ENCODE assay signal across 22 cellular contexts in genomic region chr7:42479452-42480303, GRCh38.
DNase-seq lines count a peak whose midpoint lies in the region; ATAC-seq, FAIRE-seq and TF ChIP-seq lines count a peak whose summit lies in the region.
"Had no signal": no experiment of that assay in that cellular context is flagged by ENCODE, and none has a peak within 500 bp of the region (broad histone marks: within the 10 kb centered on the region; RNA-seq: fewer than 3 reads in every experiment).

No MANE protein-coding gene starts in this region.

- TF ChIP-seq CTCF in fibroblast of villous mesenchyme (IDR thresholded peaks at IDR 0.05; ENCODE audit: insufficient read depth, low read depth, low read length) (no peak), osteocyte (IDR thresholded peaks at IDR 0.05) (no peak)

- H3K4me1 Mint-ChIP-seq in osteocyte (ENCODE audit: unreplicated experiment) = peaks cover 44% of the 10 kb centered on the region
- H3K4me1 Mint-ChIP-seq: activated CD4-positive, alpha-beta T cell treated with anti-CD3 and anti-CD28 coated beads, Interleukin-2, amount 10 ng/mL, durations not matched to agents 7 days and 5 days; activated naive CD4-positive, alpha-beta T cell treated with anti-CD3 and anti-CD28 coated beads, Interleukin-2, amount 50 U/mL, for 24 hours had no signal

- peak; percentile 37 for DNase-seq in SIG-M5 treated with dmso at 0.1 percent for 504 hours (lab: John Stamatoyannopoulos, UW; ENCODE audit: unreplicated experiment)
- DNase-seq in SIG-M5 (lab: John Stamatoyannopoulos, UW) = no peak
- peak; percentile 95 for DNase-seq in fibroblast of villous mesenchyme (ENCODE audit: low read depth)
- DNase-seq in osteocyte (ENCODE audit: extremely low spot score, unreplicated experiment) = no peak
- peak; percentile 29 for DNase-seq in urothelium cell line (ENCODE audit: low spot score)
- DNase-seq in HTR-8/SVneo (ENCODE audit: insufficient read length, low spot score) = no peak
- no peak for DNase-seq in DMS53 (lab: John Stamatoyannopoulos, UW)
- DNase-seq in activated naive CD4-positive, alpha-beta T cell treated with anti-CD3 and anti-CD28 coated beads, Interleukin-2, amount 50 U/mL, for 72 hours (ENCODE audit: low spot score in 2 of 2) = no peak
- DNase-seq: activated CD4-positive, alpha-beta T cell treated with anti-CD3 and anti-CD28 coated beads, Interleukin-2, amount 10 ng/mL, durations not matched to agents 7 days and 5 days; activated T-cell treated with anti-CD3 and anti-CD28 coated beads, Interleukin-2, amount 50 U/mL, for 1 hour; CD4-positive, alpha-beta T cell; cerebellar nuclear complex; DND-41; endodermal cell; Karpas-422; NCI-H1436 treated with DMSO at 0.1 percent for 48 hours; NCI-H345; posterior cingulate gyrus had no signal

- no peak overlapping the region for H3K4me3 Mint-ChIP-seq in osteocyte (ENCODE audit: unreplicated experiment)
- H3K4me3 Mint-ChIP-seq: activated CD4-positive, alpha-beta T cell treated with anti-CD3 and anti-CD28 coated beads, Interleukin-2, amount 10 ng/mL, durations not matched to agents 7 days and 5 days; activated naive CD4-positive, alpha-beta T cell treated with anti-CD3 and anti-CD28 coated beads, Interleukin-2, amount 50 U/mL, for 24 hours; CD4-positive, alpha-beta T cell; endodermal cell; GM23338 had no signal

- peak overlapping the region; percentile 98 for H3K27ac Mint-ChIP-seq in osteocyte (ENCODE audit: unreplicated experiment)
- no peak overlapping the region for H3K27ac Mint-ChIP-seq in activated naive CD4-positive, alpha-beta T cell treated with anti-CD3 and anti-CD28 coated beads, Interleukin-2, amount 50 U/mL, for 72 hours
- H3K27ac Mint-ChIP-seq: activated CD4-positive, alpha-beta T cell treated with anti-CD3 and anti-CD28 coated beads, Interleukin-2, amount 10 ng/mL, durations not matched to agents 7 days and 5 days; activated naive CD4-positive, alpha-beta T cell treated with anti-CD3 and anti-CD28 coated beads, Interleukin-2, amount 50 U/mL, for 24 hours; CD4-positive, alpha-beta T cell; endodermal cell; GM23338 had no signal

- no peak overlapping the region for H3K4me3 ChIP-seq in fibroblast of villous mesenchyme (ENCODE audit: low read depth, low read length)
- H3K4me3 ChIP-seq: GM23338, SK-N-MC had no signal

- peaks cover 5% of the 10 kb centered on the region for H3K27me3 Mint-ChIP-seq in osteocyte (ENCODE audit: unreplicated experiment)
- H3K27me3 Mint-ChIP-seq: activated CD4-positive, alpha-beta T cell treated with anti-CD3 and anti-CD28 coated beads, Interleukin-2, amount 10 ng/mL, durations not matched to agents 7 days and 5 days; CD4-positive, alpha-beta T cell had no signal

- FAIRE-seq in urothelium cell line (lab: Jason Lieb, UNC) (peak; percentile 50), HTR-8/SVneo (lab: Jason Lieb, UNC) (no peak)
- FAIRE-seq: islet of Langerhans had no signal

- H3K36me3 Mint-ChIP-seq in osteocyte (ENCODE audit: unreplicated experiment) = no peaks in the 10 kb centered on the region
- no peaks in the 10 kb centered on the region for H3K36me3 Mint-ChIP-seq in activated naive CD4-positive, alpha-beta T cell treated with anti-CD3 and anti-CD28 coated beads, Interleukin-2, amount 50 U/mL, for 72 hours
- H3K36me3 Mint-ChIP-seq: activated naive CD4-positive, alpha-beta T cell treated with anti-CD3 and anti-CD28 coated beads, Interleukin-2, amount 50 U/mL, for 24 hours had no signal

- no peaks in the 10 kb centered on the region for H3K9me3 Mint-ChIP-seq in osteocyte (ENCODE audit: unreplicated experiment)
- peaks cover 4 to 17% of the 10 kb centered on the region in 2 donors for H3K9me3 Mint-ChIP-seq in activated naive CD4-positive, alpha-beta T cell treated with anti-CD3 and anti-CD28 coated beads, Interleukin-2, amount 50 U/mL, for 72 hours
- H3K9me3 Mint-ChIP-seq: activated CD4-positive, alpha-beta T cell treated with anti-CD3 and anti-CD28 coated beads, Interleukin-2, amount 10 ng/mL, durations not matched to agents 7 days and 5 days; endodermal cell; GM23338 had no signal

- no peak for ATAC-seq in activated naive CD4-positive, alpha-beta T cell treated with anti-CD3 and anti-CD28 coated beads, Interleukin-2, amount 50 U/mL, for 72 hours
- ATAC-seq: GM23338 had no signal

Comparison
In these comparisons a context has a peak if more than half of its experiments do, and no peak if none do; other contexts are left out.
1. DNase-seq: peak in SIG-M5 treated with dmso at 0.1 percent for 504 hours (single experiment), fibroblast of villous mesenchyme (single experiment) and urothelium cell line (single experiment); none in SIG-M5 (single experiment), osteocyte (single experiment), HTR-8/SVneo (single experiment), DMS53 (single experiment) and activated naive CD4-positive, alpha-beta T cell treated with anti-CD3 and anti-CD28 coated beads, Interleukin-2, amount 50 U/mL, for 72 hours (0 of 2).